8 cellular contexts compared by ENCODE assay signal in the genomic region with DNA sequence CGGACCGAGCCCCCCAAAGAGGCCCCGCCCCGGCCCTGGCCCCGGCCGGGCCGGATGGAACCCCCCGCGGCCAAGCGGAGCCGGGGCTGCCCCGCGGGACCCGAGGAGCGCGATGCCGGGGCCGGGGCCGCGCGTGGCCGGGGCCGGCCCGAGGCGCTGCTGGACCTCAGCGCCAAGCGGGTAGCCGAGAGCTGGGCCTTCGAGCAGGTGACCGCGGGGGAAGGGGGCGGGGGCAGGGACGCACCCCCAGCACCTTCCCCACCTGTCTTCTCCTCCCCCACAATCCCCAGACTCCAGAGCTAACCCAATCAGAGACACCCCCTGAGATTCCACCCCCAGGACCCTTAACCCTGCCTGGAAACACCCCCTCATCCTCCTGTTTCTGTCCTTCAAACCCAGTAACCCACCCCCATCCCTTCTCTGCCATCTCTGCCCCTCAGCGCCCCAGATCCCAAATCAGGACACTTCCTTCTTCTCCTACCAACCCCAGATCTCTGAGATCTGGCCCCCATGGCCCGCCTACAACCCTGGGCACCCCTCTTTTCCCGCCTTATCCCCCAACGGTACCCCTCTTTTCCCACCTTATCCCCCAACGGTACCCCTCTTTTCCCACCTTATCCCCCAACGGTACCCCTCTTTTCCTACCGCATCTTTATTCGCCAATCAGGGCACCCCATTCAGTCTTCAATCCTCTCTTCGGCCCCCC. TPM values are rescaled to one million over a fixed set of nuclear protein-coding genes. Genes with fewer than 3 reads are reported as not detected.
DNase-seq lines count a peak whose midpoint lies in the region; ATAC-seq and TF ChIP-seq lines count a peak whose summit lies in the region.

No MANE protein-coding gene starts in this region.

- no peaks in the 10 kb centered on the region for H3K27me3 Mint-ChIP-seq in activated CD8-positive, alpha-beta T cell treated with anti-CD3 and anti-CD28 coated beads for 36 hours

- DNase-seq in AG09309 (ENCODE audit: low read depth) (no peak), right cardiac atrium (peak in 1 of 3 donors; percentile 69), skeletal muscle cell (ENCODE audit: low read depth) (no peak), NCI-H2171 treated with DMSO at 0.1 percent for 48 hours (lab: John Stamatoyannopoulos, UW) (no peak)
- DNase-seq in activated CD8-positive, alpha-beta T cell treated with anti-CD3 and anti-CD28 coated beads for 36 hours: peak; percentile 24
- DNase-seq in activated effector memory CD4-positive, alpha-beta T cell treated with Interleukin-2 at 50 U/mL for 16 hours: no peak

- CTCF ChIA-PET in activated CD8-positive, alpha-beta T cell treated with anti-CD3 and anti-CD28 coated beads for 36 hours (lab: Charles Lee): interaction anchor here (1.0 to 6.2 kb wide), 6 partner anchors 11 to 341 kb away, joined by 3 to 58 read pairs (median 8); partner anchors contain the start of gene ASF1B

- WGBS in right cardiac atrium: 2% methylated on average over 42 of the region's 42 CpGs

- in situ Hi-C loops in GM18951 (cut with MboI; ENCODE audit: low sequenced_read_pairs, unreplicated experiment): no loop called here

- no peaks in the 10 kb centered on the region for H3K9me3 ChIP-seq in right cardiac atrium (ENCODE audit: control insufficient read depth, low read length)

- peaks cover 6% of the 10 kb centered on the region for H3K4me1 ChIP-seq in right cardiac atrium (ENCODE audit: control insufficient read depth, insufficient read depth, low read length)

- no peak for TF ChIP-seq CTCF in AG09309 (IDR thresholded peaks at IDR 0.05; ENCODE audit: control insufficient read depth, insufficient read depth, low read depth, low read length, missing control alignments)
- no peak for TF ChIP-seq CTCF in activated CD8-positive, alpha-beta T cell treated with anti-CD3 and anti-CD28 coated beads for 36 hours (IDR thresholded peaks at IDR 0.05)

- intact Hi-C loops in activated CD8-positive, alpha-beta T cell treated with anti-CD3 and anti-CD28 coated beads for 36 hours (cut with micrococcal nuclease): loop anchor here (5.0 kb wide), 1 partner anchor 42 kb away; no protein-coding TSS in a partner anchor
- intact Hi-C loops in right cardiac atrium (cut with DNase I): loop anchor here in 3 of 4 donors (5.0 kb wide), 2 partner anchors 37 to 67 kb away; no protein-coding TSS in a partner anchor

- peak overlapping the region; percentile 96 for H3K4me3 Mint-ChIP-seq in activated CD8-positive, alpha-beta T cell treated with anti-CD3 and anti-CD28 coated beads for 36 hours

- peak; percentile 33 for ATAC-seq in HG03139 (IDR thresholded peaks at IDR 0.05; ENCODE audit: unreplicated experiment)
- peak; percentile 22 for ATAC-seq in activated CD8-positive, alpha-beta T cell treated with anti-CD3 and anti-CD28 coated beads for 36 hours
- peak in 1 of 2 donors; percentile 3 for ATAC-seq in right cardiac atrium

- H3K9me3 Mint-ChIP-seq in activated CD8-positive, alpha-beta T cell treated with anti-CD3 and anti-CD28 coated beads for 36 hours: no peaks in the 10 kb centered on the region

- POLR2A ChIA-PET in activated CD8-positive, alpha-beta T cell treated with anti-CD3 and anti-CD28 coated beads for 36 hours (lab: Charles Lee): interaction anchor here (1.1 to 6.7 kb wide), 9 partner anchors 12 to 52 kb away, joined by 3 to 32 read pairs (median 6); partner anchors contain the start of gene C19orf53

- TF ChIP-seq POLR2A in GM18951 (IDR thresholded peaks at IDR 0.05; ENCODE audit: extremely low read depth, insufficient read depth, insufficient read length): peak; percentile 27

- peak overlapping the region; percentile 95 for H3K4me3 ChIP-seq in AG09309 (ENCODE audit: control insufficient read depth, low read depth, low read length)
- H3K4me3 ChIP-seq in right cardiac atrium (ENCODE audit: low read length): peak overlapping the region; percentile 97
- H3K4me3 ChIP-seq in skeletal muscle cell (ENCODE audit: low read depth, low read length): peak overlapping the region; percentile 70

- no peaks in the 10 kb centered on the region for H3K27me3 ChIP-seq in right cardiac atrium (ENCODE audit: control insufficient read depth, insufficient read depth)

- peaks cover 23% of the 10 kb centered on the region for H3K4me1 Mint-ChIP-seq in activated CD8-positive, alpha-beta T cell treated with anti-CD3 and anti-CD28 coated beads for 36 hours (ENCODE audit: low read depth)

- H3K27ac ChIP-seq in right cardiac atrium (ENCODE audit: low read length): peak overlapping the region; percentile 86

- peak overlapping the region; percentile 83 for H3K27ac Mint-ChIP-seq in activated CD8-positive, alpha-beta T cell treated with anti-CD3 and anti-CD28 coated beads for 36 hours

- H3K36me3 Mint-ChIP-seq in activated CD8-positive, alpha-beta T cell treated with anti-CD3 and anti-CD28 coated beads for 36 hours (ENCODE audit: low read depth): no peaks in the 10 kb centered on the region

RNA-seq across cellular contexts. Expression of gene ZSWIM4, which starts 0.5 kb away (rescaled TPM):
- 1 to 10 TPM; 6.6 to 6.8 TPM for total RNA-seq in activated CD8-positive, alpha-beta T cell treated with anti-CD3 and anti-CD28 coated beads for 36 hours
- total RNA-seq in right cardiac atrium: 1 to 10 TPM; 3.4 to 6.4 (median 3.5) TPM
- polyA plus RNA-seq in right cardiac atrium: 2.3 TPM

RNA-seq across cellular contexts. Expression of gene C19orf53, which starts 21.5 kb away (rescaled TPM):
- 100 to 1,000 TPM; 120 to 128 TPM for total RNA-seq in activated CD8-positive, alpha-beta T cell treated with anti-CD3 and anti-CD28 coated beads for 36 hours
- 100 to 1,000 TPM in 3 of 4 donors, 10 to 100 TPM in 1; 91.3 to 121 (median 104) TPM for total RNA-seq in right cardiac atrium
- polyA plus RNA-seq in right cardiac atrium: 233 TPM

RNA-seq across cellular contexts. Expression of gene MRI1, which starts 31.4 kb away (rescaled TPM):
- 10 to 100 TPM; 37.1 to 40.8 TPM for total RNA-seq in activated CD8-positive, alpha-beta T cell treated with anti-CD3 and anti-CD28 coated beads for 36 hours
- 10 to 100 TPM; 14.9 to 21.2 (median 16.8) TPM for total RNA-seq in right cardiac atrium
- polyA plus RNA-seq in right cardiac atrium: 11.2 TPM
